Comparison of ENCODE assay signal across 8 cellular contexts in genomic region chr19:2327773-2328400, GRCh38. TPM values are rescaled to one million over a fixed set of nuclear protein-coding genes. Genes with fewer than 3 reads are reported as not detected.
DNase-seq lines count a peak whose midpoint lies in the region; ATAC-seq and TF ChIP-seq lines count a peak whose summit lies in the region.

No MANE protein-coding gene starts in this region.

- no peaks in the 10 kb centered on the region for H3K27me3 Mint-ChIP-seq in Caco-2 (ENCODE audit: insufficient read depth, unreplicated experiment)
- no peaks in the 10 kb centered on the region for H3K27me3 Mint-ChIP-seq in activated naive CD4-positive, alpha-beta T cell treated with anti-CD3 and anti-CD28 coated beads for 36 hours (ENCODE audit: low read depth)

- H3K4me2 ChIP-seq in trophoblast cell (ENCODE audit: low read length): peak overlapping the region; percentile 100

- H4K12ac ChIP-seq in trophoblast cell (ENCODE audit: low read depth, low read length): no peak overlapping the region

- H3K4ac ChIP-seq in trophoblast cell (ENCODE audit: low read depth, low read length): peak overlapping the region; percentile 31

- H2BK120ac ChIP-seq in trophoblast cell (ENCODE audit: insufficient read depth, low read length, poor library complexity): peak overlapping the region; percentile 15

- H3K9me3 ChIP-seq in Caco-2 (no peaks in the 10 kb centered on the region), Panc1 (ENCODE audit: control insufficient read depth, insufficient read depth, low read depth, low read length) (no peaks in the 10 kb centered on the region), trophoblast cell (ENCODE audit: insufficient read depth, low read depth, low read length) (no peaks in the 10 kb centered on the region)

- H2BK5ac ChIP-seq in trophoblast cell (ENCODE audit: low read depth, low read length, poor library complexity): no peak overlapping the region

- intact Hi-C loops in Caco-2 (cut with micrococcal nuclease; ENCODE audit: unreplicated experiment) (no loop called here), Panc1 (cut with micrococcal nuclease; ENCODE audit: unreplicated experiment) (no loop called here)
- intact Hi-C loops in activated naive CD4-positive, alpha-beta T cell treated with anti-CD3 and anti-CD28 coated beads for 36 hours (cut with micrococcal nuclease): loop anchor here (1.0 to 5.0 kb wide), 6 partner anchors 41 to 286 kb away; partner anchors contain the start of genes AP3D1, PLEKHJ1 and SF3A2

- H3K36me3 ChIP-seq in Caco-2 (ENCODE audit: control insufficient read depth, insufficient read depth, low read length) (peaks cover 1% of the 10 kb centered on the region; the same call in 1 of the 2 replicates), Panc1 (ENCODE audit: control insufficient read depth, insufficient read depth, low read length) (peaks cover 3% of the 10 kb centered on the region; the same call in 1 of the 2 replicates), trophoblast cell (ENCODE audit: control insufficient read depth in 1 of 2, insufficient read depth in 2 of 2, low read length in 2 of 2) (peaks cover 30% of the 10 kb centered on the region in 2 experiments)

- no peaks in the 10 kb centered on the region for H3K9me3 Mint-ChIP-seq in Caco-2 (ENCODE audit: unreplicated experiment)
- H3K9me3 Mint-ChIP-seq in activated naive CD4-positive, alpha-beta T cell treated with anti-CD3 and anti-CD28 coated beads for 36 hours: no peaks in the 10 kb centered on the region

- peaks cover 24% of the 10 kb centered on the region for H3K4me1 Mint-ChIP-seq in Caco-2 (ENCODE audit: low read depth, unreplicated experiment)
- H3K4me1 Mint-ChIP-seq in activated naive CD4-positive, alpha-beta T cell treated with anti-CD3 and anti-CD28 coated beads for 36 hours (ENCODE audit: low read depth): peaks cover 69% of the 10 kb centered on the region

- H3K23ac ChIP-seq in trophoblast cell (ENCODE audit: low read length): no peak overlapping the region

- H3K79me1 ChIP-seq in trophoblast cell (ENCODE audit: low read length): peaks cover 8% of the 10 kb centered on the region

- DNase-seq in Caco-2 (no peak), Panc1 (ENCODE audit: low read depth, low spot score) (no peak), glomerular visceral epithelial cell (ENCODE audit: extremely low spot score) (peak; percentile 62), trophoblast cell (peak; percentile 33 to 59), SW480 (ENCODE audit: low spot score) (no peak)
- peak; percentile 82 for DNase-seq in activated naive CD4-positive, alpha-beta T cell treated with anti-CD3 and anti-CD28 coated beads for 36 hours

- no peak overlapping the region for H2BK12ac ChIP-seq in trophoblast cell (ENCODE audit: low read length)

- H3K4me3 ChIP-seq in Caco-2 (ENCODE audit: low read depth, low read length): peak overlapping the region; percentile 95
- peak overlapping the region; percentile 85 to 93 for H3K4me3 ChIP-seq in Panc1 (ENCODE audit: low read depth in 2 of 2, low read length in 2 of 2)
- H3K4me3 ChIP-seq in trophoblast cell (ENCODE audit: low read depth, low read length): peak overlapping the region; percentile 99

- no CpG with 5 or more reads among the region's 18 CpGs for WGBS in trophoblast cell (ENCODE audit: extremely low coverage, insufficient coverage, insufficient read length)

- CTCF ChIA-PET in Caco-2 (lab: Charles Lee) (no interaction called here), Panc1 (lab: Charles Lee) (interaction anchor here (0.6 kb wide), 1 partner anchor 251 kb away, joined by 7 read pairs; no protein-coding TSS in a partner anchor)
- CTCF ChIA-PET in activated naive CD4-positive, alpha-beta T cell treated with anti-CD3 and anti-CD28 coated beads for 36 hours (lab: Charles Lee): no interaction called here

- H3K79me2 ChIP-seq in trophoblast cell (ENCODE audit: control insufficient read depth, insufficient read depth, low read length, poor library complexity): peaks cover 10% of the 10 kb centered on the region

- peak overlapping the region; percentile 72 for H3K18ac ChIP-seq in trophoblast cell (ENCODE audit: low read length)

- in situ Hi-C loops in Panc1 (cut with HindIII; ENCODE audit: low pct_unique_long_range_greater_than_20kb, low sequenced_read_pairs): no loop called here

- peak overlapping the region; percentile 96 for H3K9ac ChIP-seq in trophoblast cell (ENCODE audit: low read length)

- peak overlapping the region; percentile 94 for H3K27ac Mint-ChIP-seq in Caco-2 (ENCODE audit: unreplicated experiment)
- H3K27ac Mint-ChIP-seq in activated naive CD4-positive, alpha-beta T cell treated with anti-CD3 and anti-CD28 coated beads for 36 hours: peak overlapping the region; percentile 94

- POLR2A ChIA-PET in Caco-2 (lab: Charles Lee): interaction anchor here (0.5 to 1.6 kb wide), 5 partner anchors 9 to 273 kb away, joined by 3 to 5 read pairs (median 4); partner anchors contain the start of genes GADD45B and PLEKHJ1
- POLR2A ChIA-PET in Panc1 (lab: Charles Lee): interaction anchor here (0.6 kb wide), 2 partner anchors 12 to 214 kb away, joined by 3 to 4 read pairs; no protein-coding TSS in a partner anchor

- H2AK5ac ChIP-seq in trophoblast cell (ENCODE audit: low read length): no peak overlapping the region

- no peak overlapping the region for H2AFZ ChIP-seq in trophoblast cell (ENCODE audit: insufficient read depth, low read length, poor library complexity)

- peak overlapping the region; percentile 87 for H3K4me3 Mint-ChIP-seq in Caco-2 (ENCODE audit: unreplicated experiment)
- H3K4me3 Mint-ChIP-seq in activated naive CD4-positive, alpha-beta T cell treated with anti-CD3 and anti-CD28 coated beads for 36 hours: peak overlapping the region; percentile 96

- peak overlapping the region; percentile 72 for H4K91ac ChIP-seq in trophoblast cell (ENCODE audit: low read depth, low read length)

- TSS peak; percentile 64 for BruUV-seq in Caco-2 (replicated peaks; lab: Mats Ljungman, UMichigan)
- BruUV-seq in Panc1 (replicated peaks; lab: Mats Ljungman, UMichigan): TSS peak; percentile 87

- ATAC-seq in HG02885 (IDR thresholded peaks at IDR 0.05; ENCODE audit: poor library complexity, unreplicated experiment) (peak; percentile 40), Panc1 (peak; percentile 37; the same call in 1 of the 2 replicates), GM19328 (IDR thresholded peaks at IDR 0.05; ENCODE audit: unreplicated experiment) (no peak)

- H3K14ac ChIP-seq in trophoblast cell (ENCODE audit: low read length): peak overlapping the region; percentile 33

- H3K27ac ChIP-seq in Panc1 (ENCODE audit: low read length) (peak overlapping the region; percentile 93), trophoblast cell (ENCODE audit: low read depth, low read length) (peak overlapping the region; percentile 55)

- H3K4me1 ChIP-seq in Caco-2 (peaks cover 31% of the 10 kb centered on the region), Panc1 (ENCODE audit: control insufficient read depth, insufficient read depth, low read length) (peaks cover 14% of the 10 kb centered on the region), trophoblast cell (ENCODE audit: control insufficient read depth in 1 of 2, insufficient read depth in 2 of 2, low read length in 2 of 2) (peaks cover 8 to 19% of the 10 kb centered on the region in 2 experiments)

- peak overlapping the region; percentile 82 for H4K8ac ChIP-seq in trophoblast cell (ENCODE audit: low read depth, low read length)

- no peaks in the 10 kb centered on the region for H3K27me3 ChIP-seq in Caco-2 (replicated peaks; ENCODE audit: control insufficient read depth, insufficient read depth, low read length)
- H3K27me3 ChIP-seq in Panc1 (ENCODE audit: control insufficient read depth, insufficient read depth, low read length): no peaks in the 10 kb centered on the region
- no peaks in the 10 kb centered on the region for H3K27me3 ChIP-seq in trophoblast cell (ENCODE audit: insufficient read depth, low read length)

- TF ChIP-seq CTCF in Caco-2 (IDR thresholded peaks at IDR 0.05; ENCODE audit: insufficient read depth in 1 of 2, low read depth in 1 of 2, low read length in 1 of 2, severe bottlenecking in 1 of 2, unreplicated experiment in 1 of 2) (no peak), Panc1 (IDR thresholded peaks at IDR 0.05) (no peak)

- peaks cover 57% of the 10 kb centered on the region for H3K36me3 Mint-ChIP-seq in Caco-2 (ENCODE audit: insufficient read depth, unreplicated experiment)
- peaks cover 28% of the 10 kb centered on the region for H3K36me3 Mint-ChIP-seq in activated naive CD4-positive, alpha-beta T cell treated with anti-CD3 and anti-CD28 coated beads for 36 hours (ENCODE audit: low read depth)

RNA-seq across cellular contexts. Expression of gene LSM7, which starts 0.5 kb away (rescaled TPM):
- total RNA-seq in Caco-2 (2022) (141 and 152 TPM in 2 replicates), Panc1 (2021; ENCODE audit: unreplicated experiment) (97.3 TPM)
- 186 TPM for polyA plus RNA-seq in Panc1 (2012; ENCODE audit: insufficient read length)
- total RNA-seq in activated naive CD4-positive, alpha-beta T cell treated with anti-CD3 and anti-CD28 coated beads for 36 hours: 100 to 1,000 TPM; 162 to 164 TPM
- 193 and 208 TPM in 2 replicates for polyA plus RNA-seq in trophoblast cell (2013)

RNA-seq across cellular contexts. Expression of gene SPPL2B, which starts 0.6 kb away (rescaled TPM):
- total RNA-seq in Caco-2 (2022) (90.6 and 92.3 TPM in 2 replicates), Panc1 (2021; ENCODE audit: unreplicated experiment) (76.0 TPM)
- polyA plus RNA-seq in Panc1 (2012; ENCODE audit: insufficient read length): 96.3 TPM
- 10 to 100 TPM; 56.8 to 59.6 TPM for total RNA-seq in activated naive CD4-positive, alpha-beta T cell treated with anti-CD3 and anti-CD28 coated beads for 36 hours
- 27.5 and 28.8 TPM in 2 replicates for polyA plus RNA-seq in trophoblast cell (2013)

RNA-seq across cellular contexts. Expression of gene LINGO3, which starts 19.9 kb away (rescaled TPM):
- 1.3 and 1.4 TPM in 2 replicates for total RNA-seq in Caco-2 (2022)
- 0.13 TPM for total RNA-seq in Panc1 (2021; ENCODE audit: unreplicated experiment)
- 1.2 TPM for polyA plus RNA-seq in Panc1 (2012; ENCODE audit: insufficient read length)
- not detected for total RNA-seq in activated naive CD4-positive, alpha-beta T cell treated with anti-CD3 and anti-CD28 coated beads for 36 hours
- polyA plus RNA-seq in trophoblast cell (2013): not detected in 2 replicates

RNA-seq across cellular contexts. Expression of gene TMPRSS9, which starts 32.2 kb away (rescaled TPM):
- total RNA-seq in Caco-2 (2022) (0.49 and 0.66 TPM in 2 replicates), Panc1 (2021; ENCODE audit: unreplicated experiment) (0.23 TPM)
- polyA plus RNA-seq in Panc1 (2012; ENCODE audit: insufficient read length): 0.33 TPM
- not detected for total RNA-seq in activated naive CD4-positive, alpha-beta T cell treated with anti-CD3 and anti-CD28 coated beads for 36 hours
- 0.15 and 0.18 TPM in 2 replicates for polyA plus RNA-seq in trophoblast cell (2013)

RNA-seq across cellular contexts. Expression of gene PEAK3, which starts 45.9 kb away (rescaled TPM):
- total RNA-seq in Caco-2 (2022): not detected in 2 replicates
- not detected for total RNA-seq in Panc1 (2021; ENCODE audit: unreplicated experiment)
- polyA plus RNA-seq in Panc1 (2012; ENCODE audit: insufficient read length): 0.15 TPM
- not detected for total RNA-seq in activated naive CD4-positive, alpha-beta T cell treated with anti-CD3 and anti-CD28 coated beads for 36 hours
- 0.03 TPM in 2 replicates for polyA plus RNA-seq in trophoblast cell (2013)

Comparison
In these comparisons a context has a peak if more than half of its experiments do, and no peak if none do; other contexts are left out.
1. DNase-seq: peak in activated naive CD4-positive, alpha-beta T cell treated with anti-CD3 and anti-CD28 coated beads for 36 hours (single experiment), glomerular visceral epithelial cell (single experiment) and trophoblast cell (2 of 2); none in Caco-2 (0 of 2), Panc1 (single experiment) and SW480 (single experiment).
2. Peak in every context shown above with its lines, with median percentiles within 50 percentile points of each other: H3K4me3 ChIP-seq.